ENCODE assay signal across 2 cellular contexts in the genomic region with DNA sequence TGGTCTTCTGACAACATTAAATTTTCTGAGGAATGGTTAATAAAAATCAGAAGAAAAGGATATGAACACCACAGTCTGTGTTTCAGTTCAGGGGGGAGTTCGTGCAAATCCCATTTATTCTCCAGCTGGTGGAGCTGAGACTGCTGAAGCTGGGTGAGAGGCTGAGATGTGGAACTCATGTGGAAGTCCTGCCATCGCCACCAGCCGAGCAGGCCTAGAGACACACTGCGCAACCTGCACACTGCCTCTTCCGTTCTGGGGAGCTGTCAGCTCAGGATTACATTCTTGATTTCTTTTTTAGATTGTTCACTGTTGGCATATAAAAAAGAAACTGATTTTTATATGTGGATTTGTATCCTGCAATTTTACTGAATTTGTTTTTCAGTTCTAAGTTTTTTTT.
TF ChIP-seq lines count a peak whose summit lies in the region.

No MANE protein-coding gene starts in this region.

TF ChIP-seq in HEK293, 187 proteins besides CTCF, POLR2A, EP300 and RAD21 (continued from another document):
- TF ChIP-seq PRDM10 (tag by site-specific recombination; IDR thresholded peaks at IDR 0.05): no peak
TF ChIP-seq in HEK293: peak in this region for 1.

TF ChIP-seq in H1, 55 proteins besides CTCF, POLR2A, EP300 and RAD21 (continued from another document):
- no peak for TF ChIP-seq SIRT6 (IDR thresholded peaks at IDR 0.05; ENCODE audit: low read length)
- TF ChIP-seq SP2 (IDR thresholded peaks at IDR 0.05; ENCODE audit: low read length): no peak
- no peak for TF ChIP-seq SIN3A (conservative IDR thresholded peaks at IDR 0.05 in 1 of 2, IDR thresholded peaks at IDR 0.05 in 1 of 2; ENCODE audit: low read depth in 1 of 2, low read length in 2 of 2)
- no peak for TF ChIP-seq BCL11A (IDR thresholded peaks at IDR 0.05; ENCODE audit: low read depth in 2 of 2, low read length in 2 of 2)
- no peak for TF ChIP-seq MAFK (IDR thresholded peaks at IDR 0.05; ENCODE audit: low read depth, low read length)
- TF ChIP-seq NANOG (IDR thresholded peaks at IDR 0.05; ENCODE audit: insufficient read depth, low read depth, low read length, poor library complexity, severe bottlenecking): no peak
